ENCODE assay signal across 19 cellular contexts in the genomic region with DNA sequence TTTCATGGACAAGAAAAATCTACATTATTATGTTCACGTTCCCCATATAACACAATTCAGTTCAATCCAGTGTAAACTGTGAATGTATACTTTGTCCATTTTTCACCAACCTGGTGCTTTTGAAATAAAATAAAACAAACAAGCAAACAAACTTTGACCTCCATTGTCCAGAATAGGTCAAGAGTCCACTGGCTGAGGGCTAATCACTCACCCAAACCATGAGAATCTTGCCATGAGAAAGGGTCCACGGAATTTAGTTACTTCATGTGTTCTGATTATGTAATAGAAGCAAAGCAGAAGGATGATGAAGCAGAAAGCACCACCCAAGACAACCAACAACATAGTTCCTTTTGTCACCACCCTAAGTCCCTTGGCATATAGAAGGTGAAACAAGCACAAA. TPM values are rescaled to one million over a fixed set of nuclear protein-coding genes. Genes with fewer than 3 reads are reported as not detected.
DNase-seq lines count a peak whose midpoint lies in the region; ATAC-seq and TF ChIP-seq lines count a peak whose summit lies in the region.
"Had no signal": no experiment of that assay in that cellular context is flagged by ENCODE, and none has a peak within 500 bp of the region (broad histone marks: within the 10 kb centered on the region; RNA-seq: fewer than 3 reads in every experiment).

No MANE protein-coding gene starts in this region.

- H3K4me3 Mint-ChIP-seq in T-helper 17 cell = no peak overlapping the region
- H3K4me3 Mint-ChIP-seq: IgD-negative memory B cell had no signal

- H3K27me3 Mint-ChIP-seq in T-helper 17 cell = no peaks in the 10 kb centered on the region
- H3K27me3 Mint-ChIP-seq: IgD-negative memory B cell had no signal

- H3K36me3 ChIP-seq in lower lobe of right lung = peaks cover 36% of the 10 kb centered on the region

- DNase-seq in SIG-M5 treated with dmso at 0.1 percent for 504 hours (lab: John Stamatoyannopoulos, UW; ENCODE audit: unreplicated experiment) (peak; percentile 51), SIG-M5 (lab: John Stamatoyannopoulos, UW) (no peak), GF-D8 (lab: John Stamatoyannopoulos, UW) (peak; percentile 58), T-helper 17 cell (no peak), lower lobe of right lung (no peak), dorsolateral prefrontal cortex (no peak)
- no peak for DNase-seq in activated effector memory CD4-positive, alpha-beta T cell treated with anti-CD3 and anti-CD28 coated beads, Interleukin-2, amount 50 U/mL, for 16 hours
- DNase-seq: COR-L47; NCI-H1436 treated with DMSO at 0.1 percent for 48 hours; NCI-H2081 treated with DMSO at 0.1 percent for 48 hours; NCI-H226; NCI-H69; NK-92 treated with Interleukin-12 subunit alpha and Interleukin-12 subunit beta, amount 100 ng/mL, for 24 hours; SHP77 treated with DMSO at 0.1 percent for 48 hours had no signal

- peaks cover 2% of the 10 kb centered on the region for H3K36me3 Mint-ChIP-seq in T-helper 17 cell (ENCODE audit: low read depth)

- H3K4me1 Mint-ChIP-seq in T-helper 17 cell = peaks cover 42% of the 10 kb centered on the region

- ATAC-seq in T-helper 17 cell (no peak), lower lobe of right lung (peak; percentile 28 to 47), HG03521 (IDR thresholded peaks at IDR 0.05; ENCODE audit: unreplicated experiment) (no peak)
- ATAC-seq: GM12878 had no signal

- peak overlapping the region; percentile 85 for H3K27ac Mint-ChIP-seq in T-helper 17 cell
- H3K27ac Mint-ChIP-seq: IgD-negative memory B cell had no signal

- H3K27me3 ChIP-seq in lower lobe of right lung (ENCODE audit: low read depth) (no peaks in the 10 kb centered on the region), dorsolateral prefrontal cortex (no peaks in the 10 kb centered on the region)
- H3K27me3 ChIP-seq: BLaER1 treated with 17β-estradiol and CSF1 and Interleukin-3, amounts not matched to agents 10 nM and 100 nM had no signal

- H3K9me3 ChIP-seq in T-helper 17 cell (ENCODE audit: control insufficient read depth, low read length, poor library complexity, severe bottlenecking) (no peaks in the 10 kb centered on the region), lower lobe of right lung (no peaks in the 10 kb centered on the region)
- H3K9me3 ChIP-seq: HAP-1 had no signal

- H3K4me1 ChIP-seq in lower lobe of right lung = peaks cover 12% of the 10 kb centered on the region
- H3K4me1 ChIP-seq: HAP-1 had no signal

- H3K4me3 ChIP-seq in lower lobe of right lung = no peak overlapping the region
- H3K4me3 ChIP-seq in dorsolateral prefrontal cortex = no peak overlapping the region
- H3K4me3 ChIP-seq: BLaER1 treated with 17β-estradiol and CSF1 and Interleukin-3, amounts not matched to agents 10 nM and 100 nM; GM12878; HAP-1 had no signal

- TF ChIP-seq CTCF in lower lobe of right lung (IDR thresholded peaks at IDR 0.05) = no peak
- no peak for TF ChIP-seq CTCF in dorsolateral prefrontal cortex (IDR thresholded peaks at IDR 0.05 in 54 of 56, conservative IDR thresholded peaks at IDR 0.05 in 2 of 56; ENCODE audit: low read depth in 1 of 56, partially characterized antibody in 56 of 56)

- intact Hi-C loops in lower lobe of right lung (cut with DNase I) (no loop called here), dorsolateral prefrontal cortex (cut with DNase I) (no loop called here)

- H3K27ac ChIP-seq in lower lobe of right lung (no peak overlapping the region), dorsolateral prefrontal cortex (no peak overlapping the region)

RNA-seq across cellular contexts. Expression of a gene that starts 28.7 kb away (rescaled TPM):
- total RNA-seq in T-helper 17 cell (100 to 1,000 TPM; 256 to 327 TPM), lower lobe of right lung (118 TPM), dorsolateral prefrontal cortex (10 to 100 TPM; 19.5 to 72.5 (median 48.1) TPM)

RNA-seq across cellular contexts. Expression of a gene that starts 46.5 kb away (rescaled TPM):
- 10 to 100 TPM; 67.7 to 79.2 TPM for total RNA-seq in T-helper 17 cell
- total RNA-seq in lower lobe of right lung = 45.8 TPM
- total RNA-seq in dorsolateral prefrontal cortex = 10 to 100 TPM; 44.4 to 98.2 (median 64.1) TPM

RNA-seq across cellular contexts. Expression of a gene that starts 46.7 kb away (rescaled TPM):
- total RNA-seq in T-helper 17 cell (10 to 100 TPM; 17.2 to 17.8 TPM), lower lobe of right lung (5.5 TPM), dorsolateral prefrontal cortex (10 to 100 TPM; 12.9 to 64.8 (median 38.0) TPM)

Comparison
In these comparisons a context has a peak if more than half of its experiments do, and no peak if none do; other contexts are left out.
1. DNase-seq: peak in SIG-M5 treated with dmso at 0.1 percent for 504 hours (single experiment) and GF-D8 (single experiment); none in SIG-M5 (single experiment), T-helper 17 cell (0 of 3), lower lobe of right lung (single experiment), dorsolateral prefrontal cortex (0 of 10) and activated effector memory CD4-positive, alpha-beta T cell treated with anti-CD3 and anti-CD28 coated beads, Interleukin-2, amount 50 U/mL, for 16 hours (single experiment).
2. ATAC-seq: peak in lower lobe of right lung (2 of 2); none in T-helper 17 cell (single experiment) and HG03521 (single experiment).